ENCODE assay signal across 14 cellular contexts in the genomic region with DNA sequence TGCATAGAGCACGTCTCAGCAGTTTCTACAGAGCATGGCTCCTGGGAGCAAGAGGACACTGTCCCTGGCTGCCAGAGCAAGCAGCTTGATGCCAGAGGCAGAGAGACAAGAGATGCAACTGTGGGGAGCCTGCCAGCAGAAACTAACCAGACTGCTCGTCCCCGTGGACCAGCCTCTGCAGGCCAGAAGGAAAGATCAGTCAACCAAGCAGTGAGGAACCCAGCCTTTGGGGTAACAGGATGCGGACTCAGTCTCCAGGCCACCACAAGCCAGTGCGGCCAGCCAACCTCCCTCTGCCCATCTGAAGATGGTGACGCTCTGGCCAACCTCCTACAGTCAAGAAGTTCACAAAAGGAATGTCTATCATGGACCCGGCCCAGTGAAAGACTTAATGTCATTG. TPM values are rescaled to one million over a fixed set of nuclear protein-coding genes. Genes with fewer than 3 reads are reported as not detected.
DNase-seq lines count a peak whose midpoint lies in the region; ATAC-seq and TF ChIP-seq lines count a peak whose summit lies in the region.
"Had no signal": no experiment of that assay in that cellular context is flagged by ENCODE, and none has a peak within 500 bp of the region (broad histone marks: within the 10 kb centered on the region; RNA-seq: fewer than 3 reads in every experiment).

No MANE protein-coding gene starts in this region.

- H3K27me3 ChIP-seq in endodermal cell (ENCODE audit: control insufficient read depth, insufficient read depth, low read length, poor library complexity, severe bottlenecking), result no peaks in the 10 kb centered on the region
- H3K27me3 ChIP-seq in skeletal muscle tissue (ENCODE audit: control insufficient read depth in 3 of 3, insufficient read depth in 3 of 3, low read length in 3 of 3), result no peaks in the 10 kb centered on the region

- 95 to 100% methylated on average over 7 of the region's 7 CpGs for WGBS in endodermal cell (ENCODE audit: insufficient coverage in 1 of 2, insufficient read length in 1 of 2), 2 experiments

- DNase-seq in T-helper 1 cell (no peak), RWPE1 (ENCODE audit: low spot score) (no peak), endodermal cell (no peak), NCI-H1092 treated with DMSO at 0.1 percent for 48 hours (lab: John Stamatoyannopoulos, UW) (no peak)
- DNase-seq: dermis blood vessel endothelial cell, DMS79 treated with DMSO at 0.1 percent for 48 hours, lower lobe of right lung, NCI-H1694 had no signal

- no peaks in the 10 kb centered on the region for H3K9me3 ChIP-seq in endodermal cell (ENCODE audit: control insufficient read depth, low read length)
- no peaks in the 10 kb centered on the region for H3K9me3 ChIP-seq in skeletal muscle tissue (ENCODE audit: control insufficient read depth in 3 of 3, low read length in 3 of 3)
- H3K9me3 ChIP-seq: lower lobe of right lung had no signal

- H3K4me3 ChIP-seq in endodermal cell (ENCODE audit: low read length), result no peak overlapping the region
- peak overlapping the region in 2 of 3 donors; percentile 24 to 27 for H3K4me3 ChIP-seq in skeletal muscle tissue (ENCODE audit: low read length in 3 of 3)
- H3K4me3 ChIP-seq: lower lobe of right lung had no signal

- H3K9ac ChIP-seq in endodermal cell (ENCODE audit: extremely low read depth, low read length, poor library complexity, severe bottlenecking) (no peak overlapping the region), skeletal muscle tissue (ENCODE audit: low read depth in 1 of 3, low read length in 3 of 3) (peak overlapping the region in 1 of 3 donors; percentile 60)

- H3K36me3 ChIP-seq in endodermal cell (ENCODE audit: control insufficient read depth, insufficient read depth, low read length), result peaks cover 57% of the 10 kb centered on the region
- peaks cover 7 to 13% (median 7%) of the 10 kb centered on the region in 3 donors for H3K36me3 ChIP-seq in skeletal muscle tissue (ENCODE audit: control insufficient read depth in 3 of 3, insufficient read depth in 3 of 3, low read length in 3 of 3)

- H3K9me3 Mint-ChIP-seq in T-helper 1 cell treated with Interleukin-12 subunit alpha and Interleukin-12 subunit beta and Interleukin-4 antibody, amounts not matched to agents 30 μg/mL and 1 μg/mL, for 36 hours, result no peaks in the 10 kb centered on the region
- peaks cover 4% of the 10 kb centered on the region for H3K9me3 Mint-ChIP-seq in endodermal cell

- peaks cover 60% of the 10 kb centered on the region for H3K4me1 Mint-ChIP-seq in T-helper 1 cell treated with Interleukin-12 subunit alpha and Interleukin-12 subunit beta and Interleukin-4 antibody, amounts not matched to agents 30 μg/mL and 1 μg/mL, for 36 hours (ENCODE audit: low read depth)
- peaks cover 43% of the 10 kb centered on the region for H3K4me1 Mint-ChIP-seq in endodermal cell

- H3K4me1 ChIP-seq in endodermal cell (ENCODE audit: control insufficient read depth, insufficient read depth, low read length) (peaks cover 18% of the 10 kb centered on the region), skeletal muscle tissue (ENCODE audit: control insufficient read depth in 3 of 3, insufficient read depth in 3 of 3, low read length in 3 of 3) (peaks cover 63 to 79% (median 78%) of the 10 kb centered on the region in 3 donors)

- H3K27me3 Mint-ChIP-seq in T-helper 1 cell treated with Interleukin-12 subunit alpha and Interleukin-12 subunit beta and Interleukin-4 antibody, amounts not matched to agents 30 μg/mL and 1 μg/mL, for 36 hours (ENCODE audit: low read depth), result no peaks in the 10 kb centered on the region
- H3K27me3 Mint-ChIP-seq in endodermal cell (ENCODE audit: insufficient read depth), result peaks cover 3% of the 10 kb centered on the region
- H3K27me3 Mint-ChIP-seq: progenitor cell of endocrine pancreas had no signal

- H3K27ac Mint-ChIP-seq in T-helper 1 cell treated with Interleukin-12 subunit alpha and Interleukin-12 subunit beta and Interleukin-4 antibody, amounts not matched to agents 30 μg/mL and 1 μg/mL, for 36 hours, result peak overlapping the region; percentile 87
- peak overlapping the region; percentile 57 for H3K27ac Mint-ChIP-seq in endodermal cell

- POLR2A ChIA-PET in RWPE1 (lab: Yijun Ruan, JAX; ENCODE audit: low non-redundant PET), result interaction anchor here (0.9 kb wide), 1 partner anchor 18 kb away, joined by 4 read pairs; no protein-coding TSS in a partner anchor

- TF ChIP-seq CTCF in RWPE1 (conservative IDR thresholded peaks at IDR 0.05; ENCODE audit: low read depth) (no peak), endodermal cell (conservative IDR thresholded peaks at IDR 0.05) (no peak)

- no peak for ATAC-seq in HG03108 (IDR thresholded peaks at IDR 0.05; ENCODE audit: unreplicated experiment)
- no peak for ATAC-seq in GM21381 (IDR thresholded peaks at IDR 0.05; ENCODE audit: unreplicated experiment)
- ATAC-seq: lower lobe of right lung had no signal

- H3K27ac ChIP-seq in RWPE1 (peak overlapping the region; percentile 26; the same call in 1 of the 2 replicates), endodermal cell (ENCODE audit: low read depth, low read length) (no peak overlapping the region), skeletal muscle tissue (ENCODE audit: low read depth, low read length) (no peak overlapping the region)

- H3K4me3 Mint-ChIP-seq in T-helper 1 cell treated with Interleukin-12 subunit alpha and Interleukin-12 subunit beta and Interleukin-4 antibody, amounts not matched to agents 30 μg/mL and 1 μg/mL, for 36 hours, result peak overlapping the region; percentile 76
- no peak overlapping the region for H3K4me3 Mint-ChIP-seq in endodermal cell

- peaks cover 31% of the 10 kb centered on the region for H3K36me3 Mint-ChIP-seq in T-helper 1 cell treated with Interleukin-12 subunit alpha and Interleukin-12 subunit beta and Interleukin-4 antibody, amounts not matched to agents 30 μg/mL and 1 μg/mL, for 36 hours (ENCODE audit: low read depth)
- peaks cover 33% of the 10 kb centered on the region for H3K36me3 Mint-ChIP-seq in endodermal cell (ENCODE audit: low read depth)

- CTCF ChIA-PET in RWPE1 (lab: Yijun Ruan, JAX), result interaction anchor here (0.5 to 0.8 kb wide), 3 partner anchors 37 to 370 kb away, joined by 3 to 4 read pairs (median 3); no protein-coding TSS in a partner anchor

RNA-seq across cellular contexts. Expression of a gene that starts 3.7 kb away (rescaled TPM):
- total RNA-seq in endodermal cell (100 to 1,000 TPM; 178 to 187 TPM), skeletal muscle tissue (166 TPM)
- 109 TPM for polyA plus RNA-seq in endodermal cell (2013, experiment 1 of 2)
- polyA plus RNA-seq in endodermal cell (2013, experiment 2 of 2), result 106 TPM

RNA-seq across cellular contexts. Expression of a gene that starts 4.0 kb away (rescaled TPM):
- total RNA-seq in endodermal cell (under 1 TPM in 1 of 2 donors, not detected in 1; 0.95 TPM), skeletal muscle tissue (1.0 TPM)
- 2.0 TPM for polyA plus RNA-seq in endodermal cell (2013, experiment 1 of 2)
- 1.2 TPM for polyA plus RNA-seq in endodermal cell (2013, experiment 2 of 2)
- total RNA-seq: HT-29 had no signal

RNA-seq across cellular contexts. Expression of a gene that starts 15.8 kb away (rescaled TPM):
- 10 to 100 TPM; 18.0 to 25.9 TPM for total RNA-seq in endodermal cell
- 25.5 TPM for polyA plus RNA-seq in endodermal cell (2013, experiment 1 of 2)
- 25.3 TPM for polyA plus RNA-seq in endodermal cell (2013, experiment 2 of 2)
- 12.5 TPM for total RNA-seq in skeletal muscle tissue

RNA-seq across cellular contexts. Expression of a gene that starts 15.9 kb away (rescaled TPM):
- total RNA-seq in endodermal cell (10 to 100 TPM; 45.1 to 54.4 TPM), skeletal muscle tissue (24.5 TPM)
- polyA plus RNA-seq in endodermal cell (2013, experiment 1 of 2), result 40.7 TPM
- polyA plus RNA-seq in endodermal cell (2013, experiment 2 of 2), result 33.0 TPM

RNA-seq across cellular contexts. Expression of a gene that starts 24.1 kb away (rescaled TPM):
- total RNA-seq in endodermal cell, result 1,000 to 10,000 TPM; 2,418 to 2,634 TPM
- 2,489 TPM for polyA plus RNA-seq in endodermal cell (2013, experiment 1 of 2)
- polyA plus RNA-seq in endodermal cell (2013, experiment 2 of 2), result 2,405 TPM
- 2,342 TPM for total RNA-seq in skeletal muscle tissue
